26 cellular contexts compared by ENCODE assay signal in the genomic region with DNA sequence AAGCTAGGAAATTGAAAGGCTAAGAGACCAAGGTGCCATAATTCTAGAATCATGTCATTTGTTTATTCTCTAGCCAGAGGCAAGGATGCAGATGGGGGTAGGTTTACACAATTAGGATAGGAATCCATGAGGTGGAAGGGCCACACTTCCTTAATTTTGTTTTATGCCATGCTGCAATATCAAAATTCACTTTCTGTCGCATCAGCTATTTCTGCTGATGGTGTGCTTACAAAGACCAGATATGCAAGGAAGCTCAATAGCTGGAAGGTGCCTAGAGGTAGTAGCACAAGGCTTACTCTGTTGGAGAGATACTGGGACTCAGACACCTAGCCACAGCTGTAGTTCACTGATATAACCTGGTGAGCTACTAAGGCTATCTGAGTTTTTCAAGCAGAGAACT.
DNase-seq lines count a peak whose midpoint lies in the region; ATAC-seq, FAIRE-seq and TF ChIP-seq lines count a peak whose summit lies in the region.
"Had no signal": no experiment of that assay in that cellular context is flagged by ENCODE, and none has a peak within 500 bp of the region (broad histone marks: within the 10 kb centered on the region; RNA-seq: fewer than 3 reads in every experiment).

No MANE protein-coding gene starts in this region.

- no peaks in the 10 kb centered on the region; the same call in 1 of the 2 replicates for H3K23me2 ChIP-seq in H1 (ENCODE audit: low read depth, low read length)

- H3K27ac ChIP-seq in HepG2 (ENCODE audit: extremely low read length, insufficient read depth, low read length) (no peak overlapping the region), right lobe of liver (no peak overlapping the region), H1 (ENCODE audit: low read depth, low read length) (no peak overlapping the region)
- H3K27ac ChIP-seq: 22Rv1, BLaER1 had no signal

- FAIRE-seq in HepG2 (lab: Jason Lieb, UNC) (no peak), H1 (lab: Jason Lieb, UNC) (no peak)
- FAIRE-seq: GM12878, GM12892, GM18507 had no signal

- DNase-seq in HepG2 (ENCODE audit: low spot score) (no peak), right lobe of liver (no peak), NCI-H69 (lab: John Stamatoyannopoulos, UW) (peak; percentile 71), H1 (ENCODE audit: low read depth in 1 of 2, low spot score in 2 of 2) (no peak), foreskin fibroblast (no peak), cerebellar cortex (ENCODE audit: low spot score) (no peak), cardiac septum (ENCODE audit: low spot score) (no peak)
- DNase-seq: ACHN; BE2C; C1 segment of cervical spinal cord; CD4-positive, alpha-beta memory T cell; CD4-positive, CD25-positive, alpha-beta regulatory T cell; CD8-positive, alpha-beta memory T cell; COR-L47; DMS 273 treated with DMSO at 0.1 percent for 48 hours; DMS153; DMS53; DMS79; DND-41; EL; GDM1 had no signal

- no peak overlapping the region for H2BK12ac ChIP-seq in H1 (ENCODE audit: low read depth, low read length)

- no peaks in the 10 kb centered on the region for H3K9me3 ChIP-seq in HepG2 (ENCODE audit: low read length)
- no peaks in the 10 kb centered on the region for H3K9me3 ChIP-seq in right lobe of liver
- no peaks in the 10 kb centered on the region for H3K9me3 ChIP-seq in H1 (ENCODE audit: insufficient read depth in 2 of 2, low read depth in 1 of 2, low read length in 1 of 2)
- H3K9me3 ChIP-seq: BE2C, BLaER1 had no signal

- no peak overlapping the region for H3K14ac ChIP-seq in H1 (ENCODE audit: insufficient read length)

- no peak for TF ChIP-seq CTCF in HepG2 (CRISPR knock-in tag; IDR thresholded peaks at IDR 0.05)
- TF ChIP-seq CTCF in right lobe of liver (IDR thresholded peaks at IDR 0.05), result no peak
- TF ChIP-seq CTCF in H1 (IDR thresholded peaks at IDR 0.05; ENCODE audit: control extremely low read depth in 1 of 3, insufficient read depth in 1 of 3, low read depth in 1 of 3, low read length in 3 of 3), result no peak
- TF ChIP-seq CTCF in foreskin fibroblast (IDR thresholded peaks at IDR 0.05; ENCODE audit: low read depth, low read length), result no peak

- H4K5ac ChIP-seq in H1 (ENCODE audit: insufficient read length, low read depth, low read length), result no peak overlapping the region

- no peak overlapping the region for H4K8ac ChIP-seq in H1 (ENCODE audit: extremely low read depth, insufficient read depth, low read length)

- TF ChIP-seq POLR2A in HepG2 (IDR thresholded peaks at IDR 0.05; ENCODE audit: insufficient read depth in 1 of 2, low read depth in 2 of 2, low read length in 2 of 2), result no peak
- no peak for TF ChIP-seq POLR2A in right lobe of liver (IDR thresholded peaks at IDR 0.05)
- no peak for TF ChIP-seq POLR2A in H1 (IDR thresholded peaks at IDR 0.05; ENCODE audit: control extremely low read depth in 1 of 2, low read depth in 2 of 2, low read length in 2 of 2)

- no peak overlapping the region for H3K23ac ChIP-seq in H1 (ENCODE audit: insufficient read length)

- no peaks in the 10 kb centered on the region for H3K79me2 ChIP-seq in HepG2 (ENCODE audit: insufficient read depth, low read length)
- H3K79me2 ChIP-seq in H1 (ENCODE audit: control insufficient read depth in 1 of 2, insufficient read depth in 2 of 2, low read length in 2 of 2), result no peaks in the 10 kb centered on the region

- WGBS in HepG2 (ENCODE audit: low lambda C conversion rate), result 0% methylated on average over 1 of the region's 1 CpG
- 83% methylated on average over 1 of the region's 1 CpG for WGBS in right lobe of liver (ENCODE audit: insufficient coverage, low coverage, low lambda C conversion rate, missing lambda C conversion rate)
- WGBS in H1 (ENCODE audit: extremely low coverage in 1 of 2, insufficient coverage in 1 of 2, insufficient read length in 1 of 2, insufficient replicate concordance in 2 of 2, low coverage in 1 of 2, low lambda C conversion rate in 2 of 2, missing lambda C conversion rate in 1 of 2), 2 experiments, result 85% methylated on average over 1 of the region's 1 CpG; no CpG with 5 or more reads in 1 of the 2 experiments

- H3K4me2 ChIP-seq in HepG2 (ENCODE audit: low read depth, low read length), result no peak overlapping the region
- no peak overlapping the region for H3K4me2 ChIP-seq in H1 (ENCODE audit: insufficient read depth in 1 of 2, low read depth in 2 of 2, low read length in 2 of 2)
- H3K4me2 ChIP-seq: BLaER1 had no signal

- H3K36me3 ChIP-seq in HepG2 (replicated peaks in 1 of 2; ENCODE audit: control insufficient read depth in 1 of 2, insufficient read depth in 2 of 2, low read length in 2 of 2) (no peaks in the 10 kb centered on the region), right lobe of liver (no peaks in the 10 kb centered on the region), H1 (ENCODE audit: control insufficient read depth in 2 of 4, insufficient read depth in 4 of 4, low read length in 3 of 4) (no peaks in the 10 kb centered on the region)
- H3K36me3 ChIP-seq: BE2C, BLaER1 had no signal

- H2BK5ac ChIP-seq in H1 (ENCODE audit: low read depth, low read length), result no peak overlapping the region

- no peak overlapping the region for H3K4me3 ChIP-seq in HepG2 (replicated peaks in 1 of 3; ENCODE audit: insufficient read depth in 1 of 3, low read depth in 2 of 3, low read length in 3 of 3)
- H3K4me3 ChIP-seq in right lobe of liver, result no peak overlapping the region
- H3K4me3 ChIP-seq in H1 (ENCODE audit: extremely low read depth in 1 of 4, insufficient read depth in 2 of 4, low read depth in 3 of 4, low read length in 4 of 4), result no peak overlapping the region
- H3K4me3 ChIP-seq in foreskin fibroblast (ENCODE audit: low read depth in 1 of 2, low read length in 2 of 2), result no peak overlapping the region
- H3K4me3 ChIP-seq: BLaER1, GM12878 had no signal

- CTCF ChIA-PET in HepG2 (lab: Yijun Ruan, JAX; ENCODE audit: low intra/inter-chr PET ratio, low total read pairs) (no interaction called here), H1 (lab: Charles Lee; ENCODE audit: partially characterized antibody) (interaction anchor here (1.0 to 1.3 kb wide), 3 partner anchors 14 to 1181 kb away, joined by 3 read pairs; no protein-coding TSS in a partner anchor)

- H2AFZ ChIP-seq in HepG2 (ENCODE audit: low read length) (no peak overlapping the region), H1 (ENCODE audit: low read length) (no peak overlapping the region)

- H3K4ac ChIP-seq in H1 (replicated peaks; ENCODE audit: insufficient read length, low read depth, low read length), result no peak overlapping the region

- H3K4me1 ChIP-seq in HepG2 (ENCODE audit: insufficient read depth, low read length) (0 out of 2 replicates have a peak, but pooled peaks cover 10% of the 10 kb centered on the region), right lobe of liver (no peaks in the 10 kb centered on the region), H1 (replicated peaks in 1 of 4; ENCODE audit: control insufficient read depth in 3 of 4, insufficient read depth in 4 of 4, low read length in 3 of 4) (no peaks in the 10 kb centered on the region)
- H3K4me1 ChIP-seq: BE2C had no signal

- intact Hi-C loops in HepG2 (cut with micrococcal nuclease; ENCODE audit: unreplicated experiment) (no loop called here), right lobe of liver (cut with DNase I) (no loop called here), cardiac septum (cut with DNase I) (no loop called here)

- in situ Hi-C loops in HepG2 (cut with HindIII; ENCODE audit: extremely low pct_ligation_motif_present, low pct_unique_long_range_greater_than_20kb), result no loop called here

- ATAC-seq in HepG2 (no peak), right lobe of liver (no peak)
- ATAC-seq: GM12878 had no signal

- H3K9ac ChIP-seq in HepG2 (ENCODE audit: insufficient read depth, low read depth, low read length) (no peak overlapping the region), H1 (replicated peaks in 1 of 4; ENCODE audit: extremely low read depth in 1 of 4, low read depth in 3 of 4, low read length in 3 of 4) (no peak overlapping the region)
- H3K9ac ChIP-seq: BLaER1 had no signal

- TF ChIP-seq RAD21 in HepG2 (CRISPR knock-in tag; IDR thresholded peaks at IDR 0.05) (no peak), H1 (IDR thresholded peaks at IDR 0.05 in 1 of 2, conservative IDR thresholded peaks at IDR 0.05 in 1 of 2; ENCODE audit: low read depth in 2 of 2, low read length in 2 of 2) (no peak)

- H3K79me1 ChIP-seq in H1 (ENCODE audit: low read depth, low read length), result no peaks in the 10 kb centered on the region; the same call in 1 of the 2 replicates

- H3K18ac ChIP-seq in H1 (ENCODE audit: extremely low read depth, low read length), result no peak overlapping the region

- H3K56ac ChIP-seq in H1 (replicated peaks; ENCODE audit: insufficient read length, low read depth, low read length), result no peak overlapping the region

- H2BK120ac ChIP-seq in H1 (replicated peaks; ENCODE audit: low read depth, low read length), result no peak overlapping the region

- no peaks in the 10 kb centered on the region for H3K27me3 ChIP-seq in HepG2 (ENCODE audit: control insufficient read depth in 1 of 2, insufficient read depth in 2 of 2, low read length in 2 of 2)
- H3K27me3 ChIP-seq in right lobe of liver, result no peaks in the 10 kb centered on the region
- H3K27me3 ChIP-seq in H1 (replicated peaks in 1 of 4; ENCODE audit: control insufficient read depth in 3 of 4, extremely low read depth in 1 of 4, insufficient read depth in 3 of 4, low read length in 3 of 4), result no peaks in the 10 kb centered on the region
- H3K27me3 ChIP-seq: BE2C, BLaER1 had no signal

- no peak overlapping the region for H2BK15ac ChIP-seq in H1 (ENCODE audit: low read length)

- no peaks in the 10 kb centered on the region for H4K20me1 ChIP-seq in HepG2 (ENCODE audit: insufficient read depth, low read length)
- H4K20me1 ChIP-seq in H1 (replicated peaks in 1 of 2; ENCODE audit: control insufficient read depth in 1 of 2, insufficient read depth in 2 of 2, low read length in 2 of 2), result no peaks in the 10 kb centered on the region
- H4K20me1 ChIP-seq: BLaER1 had no signal

- no peak overlapping the region for H2BK20ac ChIP-seq in H1 (ENCODE audit: low read length)

- TF ChIP-seq EP300 in HepG2 (IDR thresholded peaks at IDR 0.05; ENCODE audit: low read depth in 2 of 2, low read length in 2 of 2) (no peak), HepG2 (CRISPR knock-in tag; IDR thresholded peaks at IDR 0.05; ENCODE audit: borderline replicate concordance) (no peak), H1 (IDR thresholded peaks at IDR 0.05; ENCODE audit: borderline replicate concordance in 1 of 2, low read depth in 2 of 2, low read length in 2 of 2) (no peak)

- BruUV-seq in HepG2 (replicated peaks; lab: Mats Ljungman, UMichigan), result no TSS peak

- H4K91ac ChIP-seq in H1 (replicated peaks; ENCODE audit: insufficient read length, low read length), result no peak overlapping the region

- POLR2A ChIA-PET in HepG2 (lab: Yijun Ruan, JAX), result no interaction called here
- POLR2A ChIA-PET in H1 (lab: Charles Lee; ENCODE audit: partially characterized antibody), result no interaction called here

- no peak overlapping the region for H2AK5ac ChIP-seq in H1 (ENCODE audit: low read depth, low read length)

TF ChIP-seq in H1, 55 proteins besides CTCF, POLR2A, EP300 and RAD21 (continues in another document):
- TF ChIP-seq CTBP2 (IDR thresholded peaks at IDR 0.05; ENCODE audit: borderline replicate concordance, insufficient read depth, insufficient read length, low read length) (no peak), MAFK (IDR thresholded peaks at IDR 0.05; ENCODE audit: low read depth, low read length) (peak; percentile 18; the same call in 1 of the 2 replicates), GABPA (IDR thresholded peaks at IDR 0.05; ENCODE audit: borderline replicate concordance, insufficient read depth, low read length) (no peak), NRF1 (IDR thresholded peaks at IDR 0.05; ENCODE audit: low read depth, low read length) (no peak)
